In genomic region chr11:35714882-35715612, GRCh38 we compare ENCODE assay signal across 8 cellular contexts. TPM values are rescaled to one million over a fixed set of nuclear protein-coding genes. Genes with fewer than 3 reads are reported as not detected.
DNase-seq lines count a peak whose midpoint lies in the region; ATAC-seq and TF ChIP-seq lines count a peak whose summit lies in the region.

No MANE protein-coding gene starts in this region.

- no peak overlapping the region for H3K4me3 Mint-ChIP-seq in nephron progenitor cell

- H3K27ac ChIP-seq in foreskin keratinocyte: no peak overlapping the region

- TF ChIP-seq CTCF in GM20000 (IDR thresholded peaks at IDR 0.05; ENCODE audit: extremely low read depth, missing control alignments) (no peak), foreskin keratinocyte (conservative IDR thresholded peaks at IDR 0.05) (no peak), nephron progenitor cell (IDR thresholded peaks at IDR 0.05) (no peak)

- no peaks in the 10 kb centered on the region for H3K4me1 ChIP-seq in foreskin keratinocyte

- H3K36me3 Mint-ChIP-seq in nephron progenitor cell (ENCODE audit: low read depth): no peaks in the 10 kb centered on the region

- peak; percentile 14 for DNase-seq in GM03348 (ENCODE audit: low spot score)
- peak; percentile 45 for DNase-seq in GM20000 (ENCODE audit: low spot score)
- peak in 1 of 2 donors; percentile 25 for DNase-seq in foreskin keratinocyte
- DNase-seq in germinal center (ENCODE audit: low spot score): no peak
- DNase-seq in nephron progenitor cell: no peak
- no peak for DNase-seq in SKM-1 treated with dmso at 0.1 percent for 144 hours (lab: John Stamatoyannopoulos, UW; ENCODE audit: unreplicated experiment)
- DNase-seq in cerebellum (ENCODE audit: low spot score): no peak

- H3K27me3 ChIP-seq in foreskin keratinocyte: no peaks in the 10 kb centered on the region

- no peaks in the 10 kb centered on the region for H3K27me3 Mint-ChIP-seq in nephron progenitor cell (ENCODE audit: low read depth, poor library complexity)

- no peaks in the 10 kb centered on the region for H3K9me3 Mint-ChIP-seq in nephron progenitor cell

- H3K27ac Mint-ChIP-seq in nephron progenitor cell: no peak overlapping the region

- ATAC-seq in HG03442 (IDR thresholded peaks at IDR 0.05; ENCODE audit: unreplicated experiment): peak; percentile 90
- peak; percentile 70 for ATAC-seq in foreskin keratinocyte

- H3K4me1 Mint-ChIP-seq in nephron progenitor cell: peaks cover 8% of the 10 kb centered on the region

RNA-seq across cellular contexts. Expression of gene TRIM44, which starts 52.5 kb away (rescaled TPM):
- total RNA-seq in foreskin keratinocyte (32.7 and 37.3 TPM in 2 replicates), cerebellum (19.9 TPM)
- 8.4 and 10.4 TPM in 2 replicates for polyA plus RNA-seq in foreskin keratinocyte

Comparison
In these comparisons a context has a peak if more than half of its experiments do, and no peak if none do; other contexts are left out.
1. DNase-seq: peak in GM03348 (single experiment) and GM20000 (single experiment); none in germinal center (single experiment), nephron progenitor cell (single experiment), SKM-1 treated with dmso at 0.1 percent for 144 hours (single experiment) and cerebellum (single experiment).